8 cellular contexts compared by ENCODE assay signal in the genomic region with DNA sequence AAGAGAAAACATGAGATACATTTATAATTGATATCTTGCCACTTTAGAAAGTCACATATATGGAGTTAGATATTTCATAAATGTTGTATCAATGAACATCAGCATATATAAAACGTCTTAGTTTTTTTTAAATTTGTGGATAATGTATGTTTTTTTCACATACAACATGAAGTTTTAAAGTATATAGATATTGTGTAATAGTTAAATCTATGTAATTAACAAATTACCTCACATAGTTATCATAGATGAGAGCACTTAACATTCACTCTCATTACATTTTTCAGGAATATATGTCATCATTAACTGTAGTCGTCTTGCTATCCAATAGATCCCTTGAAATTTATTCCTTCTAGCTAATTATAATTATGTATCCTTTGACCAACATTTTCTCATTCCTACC.
"Had no signal": no experiment of that assay in that cellular context is flagged by ENCODE, and none has a peak within 500 bp of the region (broad histone marks: within the 10 kb centered on the region; RNA-seq: fewer than 3 reads in every experiment).

No MANE protein-coding gene starts in this region.

- H3K4me3 ChIP-seq: GM23248, HAP-1 had no signal

- H3K36me3 ChIP-seq: HAP-1 had no signal

- ATAC-seq: HCT116 had no signal

- DNase-seq: GM23248, GOT3, H7, HFFc6, KG1 had no signal

- H3K27ac ChIP-seq: GM23248, HL-60 had no signal

- H2AFZ ChIP-seq: GM23248 had no signal

- H3K9me3 ChIP-seq: HAP-1 had no signal

- H3K4me1 ChIP-seq: HAP-1 had no signal

- H3K9ac ChIP-seq: GM23248 had no signal
